In genomic region chr20:59837623-59838394, GRCh38 we compare ENCODE assay signal across 15 cellular contexts.
DNase-seq lines count a peak whose midpoint lies in the region; ATAC-seq and TF ChIP-seq lines count a peak whose summit lies in the region.
"Had no signal": no experiment of that assay in that cellular context is flagged by ENCODE, and none has a peak within 500 bp of the region (broad histone marks: within the 10 kb centered on the region; RNA-seq: fewer than 3 reads in every experiment).

No MANE protein-coding gene starts in this region.

- no peak overlapping the region for H3K27ac Mint-ChIP-seq in T-helper 17 cell
- H3K27ac Mint-ChIP-seq: CD4-positive, alpha-beta memory T cell; naive B cell had no signal

- H2AFZ ChIP-seq in mammary epithelial cell (ENCODE audit: low read depth, low read length) = peak overlapping the region; percentile 1

- H3K4me1 Mint-ChIP-seq in T-helper 17 cell = peaks cover 3% of the 10 kb centered on the region

- CTCF ChIA-PET in mammary epithelial cell (lab: Charles Lee; ENCODE audit: low non-redundant PET) = no interaction called here

- dilution Hi-C loops in mammary epithelial cell (cut with HindIII; ENCODE audit: low sequenced_read_pairs) = no loop called here

- H3K36me3 Mint-ChIP-seq in T-helper 17 cell (ENCODE audit: low read depth) = no peaks in the 10 kb centered on the region
- H3K36me3 Mint-ChIP-seq: CD4-positive, alpha-beta memory T cell; naive B cell had no signal

- H3K27me3 ChIP-seq in mammary epithelial cell (ENCODE audit: insufficient read depth, low read length) = no peaks in the 10 kb centered on the region
- H3K27me3 ChIP-seq in effector memory CD4-positive, alpha-beta T cell (replicated peaks; ENCODE audit: control insufficient read depth, insufficient read depth, low read length, poor library complexity, severe bottlenecking) = no peaks in the 10 kb centered on the region
- H3K27me3 ChIP-seq: upper lobe of right lung had no signal

- no peak overlapping the region for H3K4me3 Mint-ChIP-seq in T-helper 17 cell
- H3K4me3 Mint-ChIP-seq: CD4-positive, alpha-beta memory T cell; naive B cell had no signal

- no peaks in the 10 kb centered on the region for H3K9me3 ChIP-seq in mammary epithelial cell (replicated peaks; ENCODE audit: insufficient read depth, low read length)
- no peaks in the 10 kb centered on the region for H3K9me3 ChIP-seq in effector memory CD4-positive, alpha-beta T cell (ENCODE audit: control insufficient read depth, low read length)
- H3K9me3 ChIP-seq in T-helper 17 cell (ENCODE audit: control insufficient read depth, low read length, poor library complexity, severe bottlenecking) = no peaks in the 10 kb centered on the region
- H3K9me3 ChIP-seq: adrenal gland, upper lobe of right lung had no signal

- H3K36me3 ChIP-seq in mammary epithelial cell (ENCODE audit: insufficient read depth, low read length) = no peaks in the 10 kb centered on the region
- H3K36me3 ChIP-seq in effector memory CD4-positive, alpha-beta T cell (ENCODE audit: control insufficient read depth, insufficient read depth, low read length) = no peaks in the 10 kb centered on the region
- H3K36me3 ChIP-seq: adrenal gland, upper lobe of right lung had no signal

- ATAC-seq in GM18511 (IDR thresholded peaks at IDR 0.05; ENCODE audit: unreplicated experiment) = peak; percentile 85
- ATAC-seq in GM21381 (IDR thresholded peaks at IDR 0.05; ENCODE audit: unreplicated experiment) = peak; percentile 75
- peak; percentile 89 for ATAC-seq in HG03066 (IDR thresholded peaks at IDR 0.05; ENCODE audit: low read depth, unreplicated experiment)
- no peak for ATAC-seq in T-helper 17 cell
- ATAC-seq: HCT116, upper lobe of right lung had no signal

- no peaks in the 10 kb centered on the region for H4K20me1 ChIP-seq in mammary epithelial cell (ENCODE audit: insufficient read depth, low read length)

- H3K9ac ChIP-seq in mammary epithelial cell (ENCODE audit: insufficient read depth, low read length) = no peak overlapping the region

- peaks cover 75% of the 10 kb centered on the region for H3K27me3 Mint-ChIP-seq in T-helper 17 cell

- no peaks in the 10 kb centered on the region for H3K79me2 ChIP-seq in mammary epithelial cell (ENCODE audit: insufficient read depth, low read length)

- TF ChIP-seq CTCF in mammary epithelial cell (conservative IDR thresholded peaks at IDR 0.05 in 1 of 2, IDR thresholded peaks at IDR 0.05 in 1 of 2; ENCODE audit: extremely low read depth in 1 of 2, insufficient read depth in 1 of 2, low read depth in 1 of 2, low read length in 2 of 2) = no peak

- in situ Hi-C loops in mammary epithelial cell (cut with MboI; ENCODE audit: low sequenced_read_pairs in 2 of 2) = no loop called here

- H3K4me2 ChIP-seq in mammary epithelial cell (ENCODE audit: insufficient read depth, low read depth, low read length) = peak overlapping the region; percentile 77

- H3K4me1 ChIP-seq in mammary epithelial cell (ENCODE audit: insufficient read depth, low read length) = peaks cover 37% of the 10 kb centered on the region
- H3K4me1 ChIP-seq in effector memory CD4-positive, alpha-beta T cell (ENCODE audit: control insufficient read depth, insufficient read depth, low read length, poor library complexity, severe bottlenecking) = no peaks in the 10 kb centered on the region

- H3K4me3 ChIP-seq in mammary epithelial cell (replicated peaks in 1 of 3; ENCODE audit: insufficient read depth in 1 of 3, low read depth in 2 of 3, low read length in 3 of 3) = peak overlapping the region in 2 of 3 experiments; percentile 30 to 51
- no peak overlapping the region for H3K4me3 ChIP-seq in effector memory CD4-positive, alpha-beta T cell (ENCODE audit: insufficient read depth, low read depth, low read length, poor library complexity, severe bottlenecking)
- H3K4me3 ChIP-seq: adrenal gland, upper lobe of right lung had no signal

- 91% methylated on average over 4 of the region's 4 CpGs for WGBS in mammary epithelial cell (ENCODE audit: low coverage, missing lambda C conversion rate)

- DNase-seq in mammary epithelial cell (no peak), T-helper 17 cell (no peak), COR-L47 (lab: John Stamatoyannopoulos, UW) (no peak), AG08396 (ENCODE audit: low spot score) (no peak)
- DNase-seq in effector memory CD4-positive, alpha-beta T cell = no peak
- DNase-seq: activated CD8-positive, alpha-beta memory T cell treated with anti-CD3 and anti-CD28 coated beads, Interleukin-2, amount 50 U/mL, for 4 hours; adrenal gland; CD4-positive, alpha-beta memory T cell; naive B cell; NCI-H2029; upper lobe of right lung had no signal

- H3K27ac ChIP-seq in mammary epithelial cell (ENCODE audit: insufficient read depth, low read depth, low read length) = no peak overlapping the region
- no peak overlapping the region for H3K27ac ChIP-seq in effector memory CD4-positive, alpha-beta T cell (ENCODE audit: insufficient read depth, low read length, poor library complexity, severe bottlenecking)
- H3K27ac ChIP-seq: adrenal gland, upper lobe of right lung had no signal

- intact Hi-C loops in mammary epithelial cell (cut with micrococcal nuclease) = no loop called here

- BruUV-seq in mammary epithelial cell (replicated peaks; lab: Mats Ljungman, UMichigan) = no TSS peak
